In the genomic region with DNA sequence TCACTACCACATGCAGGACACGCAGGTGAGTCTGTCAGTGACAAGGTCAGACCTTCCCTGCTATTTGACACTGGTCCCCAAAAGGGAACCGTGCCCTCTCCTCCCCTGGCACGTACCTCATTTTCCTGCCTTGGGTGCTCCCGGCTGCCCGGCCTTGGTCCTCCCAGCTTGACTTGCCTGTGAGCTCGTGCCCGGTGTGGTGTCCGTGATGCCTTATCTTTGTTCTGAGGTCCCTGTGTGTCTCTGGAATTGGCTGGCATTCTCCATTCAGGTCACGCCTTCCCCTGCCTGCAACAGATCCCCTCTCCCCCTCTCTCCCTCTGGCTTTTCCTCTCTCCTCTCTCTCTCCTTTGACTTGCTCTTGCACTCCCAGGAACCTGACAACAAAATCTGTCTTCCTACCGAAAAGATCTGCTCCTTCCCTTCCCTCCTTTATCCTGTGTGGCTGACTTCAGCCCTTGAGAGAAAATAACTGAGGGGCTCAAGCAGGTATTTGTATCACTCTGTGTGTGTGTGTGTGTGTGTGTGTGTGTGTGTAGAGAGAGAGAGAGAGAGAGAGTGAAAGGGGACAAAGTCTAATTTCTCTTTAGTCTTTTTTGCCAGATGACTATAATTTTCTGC, we compare ENCODE assay signal across 10 cellular contexts. TPM values are rescaled to one million over a fixed set of nuclear protein-coding genes. Genes with fewer than 3 reads are reported as not detected.
DNase-seq lines count a peak whose midpoint lies in the region; ATAC-seq and TF ChIP-seq lines count a peak whose summit lies in the region.
"Had no signal": no experiment of that assay in that cellular context is flagged by ENCODE, and none has a peak within 500 bp of the region (broad histone marks: within the 10 kb centered on the region; RNA-seq: fewer than 3 reads in every experiment).

Gene MASP1, minus strand, starts transcription at position 226 of the 621 bp plus-strand sequence. Its CDS starts 105 bp downstream, at position 121.

- intact Hi-C loops in aorta (cut with DNase I): no loop called here

- H3K4me3 Mint-ChIP-seq in T-helper 17 cell (no peak within 1 kb of the TSS), neural crest cell (peak within 1 kb of the TSS; percentile 17)

- H3K27me3 Mint-ChIP-seq in T-helper 17 cell (peaks cover 77% of the 10 kb centered on the region), neural crest cell (ENCODE audit: low read depth) (peaks cover 26% of the 10 kb centered on the region)

- peaks cover 6% of the 10 kb centered on the region for H3K4me1 Mint-ChIP-seq in T-helper 17 cell
- H3K4me1 Mint-ChIP-seq in neural crest cell: peaks cover 19% of the 10 kb centered on the region

- H3K9me3 ChIP-seq in T-helper 17 cell (ENCODE audit: control insufficient read depth, low read length, poor library complexity, severe bottlenecking) (no peaks in the 10 kb centered on the region), cardiac muscle cell (ENCODE audit: low read depth) (no peaks in the 10 kb centered on the region), aorta (ENCODE audit: control insufficient read depth, low read length) (no peaks in the 10 kb centered on the region)

- 4 to 9% methylated on average over 10 of the region's 10 CpGs for WGBS in aorta, 2 donors

- no peak for DNase-seq in T-helper 17 cell
- peak in 1 of 2 donors; percentile 77 for DNase-seq in cardiac muscle cell (ENCODE audit: low read depth in 1 of 2, low spot score in 1 of 2)
- DNase-seq in neural crest cell (ENCODE audit: low read depth, low spot score): no peak
- no peak for DNase-seq in aorta
- DNase-seq in NCI-H774 (lab: John Stamatoyannopoulos, UW): no peak
- no peak for DNase-seq in stimulated activated CD4-positive, alpha-beta T cell treated with anti-CD3 and anti-CD28 coated beads, Interleukin-4, amount 100 ng/mL, for 4 hours
- DNase-seq: activated CD4-positive, alpha-beta T cell treated with anti-CD3 and anti-CD28 coated beads, Interleukin-2, amount 50 U/mL, for 1 hour; NCI-H446 treated with DMSO at 0.1 percent for 48 hours had no signal

- peaks cover 2% of the 10 kb centered on the region for H3K36me3 Mint-ChIP-seq in T-helper 17 cell (ENCODE audit: low read depth)
- H3K36me3 Mint-ChIP-seq in neural crest cell (ENCODE audit: low read depth): no peaks in the 10 kb centered on the region

- H3K4me1 ChIP-seq in cardiac muscle cell (ENCODE audit: low read depth): peaks cover 61% of the 10 kb centered on the region
- H3K4me1 ChIP-seq in aorta (ENCODE audit: control insufficient read depth in 1 of 2, insufficient read depth in 2 of 2, low read length in 2 of 2): peaks cover 0 to 9% of the 10 kb centered on the region in 2 donors

- H3K27ac Mint-ChIP-seq in T-helper 17 cell: peak within 1 kb of the TSS; percentile 27
- H3K27ac Mint-ChIP-seq in neural crest cell (ENCODE audit: unreplicated experiment): peak within 1 kb of the TSS; percentile 3

- TF ChIP-seq CTCF in cardiac muscle cell (IDR thresholded peaks at IDR 0.05; ENCODE audit: low read depth, low read length): no peak
- TF ChIP-seq CTCF in neural crest cell (conservative IDR thresholded peaks at IDR 0.05): no peak

- no peaks in the 10 kb centered on the region for H3K36me3 ChIP-seq in cardiac muscle cell
- no peaks in the 10 kb centered on the region for H3K36me3 ChIP-seq in aorta (ENCODE audit: control insufficient read depth in 1 of 2, insufficient read depth in 2 of 2, low read length in 1 of 2)

- peak within 1 kb of the TSS; percentile 63 for H3K4me3 ChIP-seq in cardiac muscle cell
- peak within 1 kb of the TSS in 1 of 2 donors; percentile 24 for H3K4me3 ChIP-seq in aorta (ENCODE audit: low read length in 2 of 2)

- peak within 1 kb of the TSS; percentile 92 for H3K27ac ChIP-seq in cardiac muscle cell
- H3K27ac ChIP-seq in aorta (ENCODE audit: low read depth in 1 of 2, low read length in 2 of 2): peak within 1 kb of the TSS in 1 of 2 donors; percentile 37
- H3K27ac ChIP-seq: epithelial cell of prostate had no signal

- no peaks in the 10 kb centered on the region for H3K9me3 Mint-ChIP-seq in neural crest cell

- ATAC-seq in T-helper 17 cell (no peak), aorta (ENCODE audit: low FRiP score) (peak; percentile 17), GM19455 (IDR thresholded peaks at IDR 0.05; ENCODE audit: unreplicated experiment) (no peak)

- H3K27me3 ChIP-seq in cardiac muscle cell: no peaks in the 10 kb centered on the region
- H3K27me3 ChIP-seq in aorta (ENCODE audit: control insufficient read depth in 1 of 2, insufficient read depth in 2 of 2, low read length in 1 of 2): no peaks in the 10 kb centered on the region

RNA-seq across cellular contexts. Expression of gene MASP1, which starts in this region (rescaled TPM):
- total RNA-seq in T-helper 17 cell (under 1 TPM in 1 of 2 donors, not detected in 1; 0.44 TPM), cardiac muscle cell (397 and 507 TPM in 2 replicates), neural crest cell (0.58 and 1.4 TPM in 2 replicates), aorta (1 to 10 TPM; 3.8 to 6.0 TPM)
- polyA plus RNA-seq in cardiac muscle cell (428 and 517 TPM in 2 replicates), aorta (1 to 10 TPM in 1 of 2 donors, under 1 TPM in 1; 0.88 to 2.7 TPM)

Comparison
In these comparisons a context has a peak if more than half of its experiments do, and no peak if none do; other contexts are left out.
1. RNA of gene MASP1 (total RNA-seq): 397 to 507 TPM in cardiac muscle cell; 3.8 to 6.0 TPM in aorta, 0.58 to 1.4 TPM in neural crest cell and 0.44 TPM in T-helper 17 cell; every median in the first group is over 10 times any median in the second.
2. RNA of gene MASP1 (polyA plus RNA-seq): 428 to 517 TPM in cardiac muscle cell; 0.88 to 2.7 TPM in aorta; every median in the first group is over 100 times any median in the second.